10 cellular contexts compared by ENCODE assay signal in genomic region chr3:72889310-72890165, GRCh38. TPM values are rescaled to one million over a fixed set of nuclear protein-coding genes. Genes with fewer than 3 reads are reported as not detected.
DNase-seq lines count a peak whose midpoint lies in the region; ATAC-seq and TF ChIP-seq lines count a peak whose summit lies in the region.
"Had no signal": no experiment of that assay in that cellular context is flagged by ENCODE, and none has a peak within 500 bp of the region (broad histone marks: within the 10 kb centered on the region; RNA-seq: fewer than 3 reads in every experiment).

No MANE protein-coding gene starts in this region.

- no peak overlapping the region for H3K27ac ChIP-seq in CD4-positive, CD25-positive, alpha-beta regulatory T cell (ENCODE audit: insufficient read depth, low read length, poor library complexity, severe bottlenecking)
- H3K27ac ChIP-seq in Panc1 (ENCODE audit: low read length), result peak overlapping the region; percentile 57; the same call in 1 of the 2 replicates
- peak overlapping the region; percentile 7 for H3K27ac ChIP-seq in psoas muscle

- ATAC-seq in CD4-positive, CD25-positive, alpha-beta regulatory T cell (ENCODE audit: low read depth in 2 of 2), result no peak
- ATAC-seq in Panc1 (no peak), psoas muscle (no peak)
- ATAC-seq: natural killer cell treated with Interleukin-12 subunit alpha and Interleukin-12 subunit beta and Interleukin-15 and Interleukin-18, amount 100 ng/mL, for 72 hours had no signal

- H3K4me1 Mint-ChIP-seq in CD4-positive, CD25-positive, alpha-beta regulatory T cell, result peaks cover 0 to 12% (median 6%) of the 10 kb centered on the region in 4 donors

- no peak overlapping the region for H3K27ac Mint-ChIP-seq in CD4-positive, CD25-positive, alpha-beta regulatory T cell
- H3K27ac Mint-ChIP-seq: natural killer cell treated with Interleukin-12 subunit alpha and Interleukin-12 subunit beta and Interleukin-15 and Interleukin-18, amount 100 ng/mL, for 72 hours had no signal

- CTCF ChIA-PET in Panc1 (lab: Charles Lee), result no interaction called here

- H3K27me3 Mint-ChIP-seq in CD4-positive, CD25-positive, alpha-beta regulatory T cell, result peaks cover 76% of the 10 kb centered on the region

- no peaks in the 10 kb centered on the region for H3K36me3 Mint-ChIP-seq in CD4-positive, CD25-positive, alpha-beta regulatory T cell
- H3K36me3 Mint-ChIP-seq: natural killer cell treated with Interleukin-12 subunit alpha and Interleukin-12 subunit beta and Interleukin-15 and Interleukin-18, amount 100 ng/mL, for 72 hours had no signal

- BruUV-seq in Panc1 (replicated peaks; lab: Mats Ljungman, UMichigan), result no TSS peak

- no peak for DNase-seq in CD4-positive, CD25-positive, alpha-beta regulatory T cell
- no peak for DNase-seq in Panc1 (ENCODE audit: low read depth, low spot score)
- DNase-seq in fibroblast of pulmonary artery (ENCODE audit: low read depth), result no peak
- DNase-seq in psoas muscle, result no peak
- no peak for DNase-seq in A172 (ENCODE audit: low spot score)
- no peak for DNase-seq in NCI-H2227 (lab: John Stamatoyannopoulos, UW; ENCODE audit: unreplicated experiment)
- no peak for DNase-seq in cerebellar cortex (ENCODE audit: low spot score)
- DNase-seq in HK-2 (ENCODE audit: unreplicated experiment), result no peak
- DNase-seq: NCI-H1048 had no signal

- POLR2A ChIA-PET in Panc1 (lab: Charles Lee), result no interaction called here

- H3K4me1 ChIP-seq in CD4-positive, CD25-positive, alpha-beta regulatory T cell (ENCODE audit: control insufficient read depth, insufficient read depth, low read length, poor library complexity, severe bottlenecking), result peaks cover 11% of the 10 kb centered on the region
- H3K4me1 ChIP-seq in Panc1 (ENCODE audit: control insufficient read depth, insufficient read depth, low read length) (peaks cover 6% of the 10 kb centered on the region), psoas muscle (peaks cover 8% of the 10 kb centered on the region)

- H3K27me3 ChIP-seq in CD4-positive, CD25-positive, alpha-beta regulatory T cell (ENCODE audit: control insufficient read depth, insufficient read depth, low read length), result peaks cover 45% of the 10 kb centered on the region
- no peaks in the 10 kb centered on the region for H3K27me3 ChIP-seq in Panc1 (ENCODE audit: control insufficient read depth, insufficient read depth, low read length)
- H3K27me3 ChIP-seq in psoas muscle (ENCODE audit: insufficient read depth in 3 of 3, low read length in 2 of 3), result peaks cover 0 to 1% (median 0%) of the 10 kb centered on the region in 3 donors

- H3K9me3 ChIP-seq in CD4-positive, CD25-positive, alpha-beta regulatory T cell (ENCODE audit: control insufficient read depth in 2 of 2, low read length in 2 of 2), result no peaks in the 10 kb centered on the region
- H3K9me3 ChIP-seq in Panc1 (ENCODE audit: control insufficient read depth, insufficient read depth, low read depth, low read length) (no peaks in the 10 kb centered on the region), psoas muscle (no peaks in the 10 kb centered on the region)

- no peak overlapping the region for H3K4me3 ChIP-seq in CD4-positive, CD25-positive, alpha-beta regulatory T cell (ENCODE audit: low read depth, low read length)
- H3K4me3 ChIP-seq in Panc1 (ENCODE audit: low read depth in 2 of 2, low read length in 2 of 2) (peak overlapping the region; percentile 46 to 49; a peak in 3 of 4 replicates), fibroblast of pulmonary artery (replicated peaks; ENCODE audit: low read depth, low read length) (peak overlapping the region; percentile 79), psoas muscle (peak overlapping the region; percentile 66)

- H3K4me3 Mint-ChIP-seq in CD4-positive, CD25-positive, alpha-beta regulatory T cell, result peak overlapping the region in 3 of 4 donors; percentile 33 to 55 (median 35)
- H3K4me3 Mint-ChIP-seq: natural killer cell treated with Interleukin-12 subunit alpha and Interleukin-12 subunit beta and Interleukin-15 and Interleukin-18, amount 100 ng/mL, for 72 hours had no signal

- TF ChIP-seq CTCF in Panc1 (IDR thresholded peaks at IDR 0.05) (no peak), fibroblast of pulmonary artery (IDR thresholded peaks at IDR 0.05; ENCODE audit: low read length, missing control alignments) (no peak), psoas muscle (IDR thresholded peaks at IDR 0.05) (no peak)

- H3K9me3 Mint-ChIP-seq in CD4-positive, CD25-positive, alpha-beta regulatory T cell, result peaks cover 0 to 2% (median 0%) of the 10 kb centered on the region in 7 donors
- H3K9me3 Mint-ChIP-seq: natural killer cell treated with Interleukin-12 subunit alpha and Interleukin-12 subunit beta and Interleukin-15 and Interleukin-18, amount 100 ng/mL, for 72 hours had no signal

- in situ Hi-C loops in Panc1 (cut with HindIII; ENCODE audit: low pct_unique_long_range_greater_than_20kb, low sequenced_read_pairs), result no loop called here

- H3K36me3 ChIP-seq in CD4-positive, CD25-positive, alpha-beta regulatory T cell (ENCODE audit: control insufficient read depth, insufficient read depth, low read length), result no peaks in the 10 kb centered on the region
- H3K36me3 ChIP-seq in Panc1 (ENCODE audit: control insufficient read depth, insufficient read depth, low read length) (no peaks in the 10 kb centered on the region; the same call in 1 of the 2 replicates), psoas muscle (ENCODE audit: insufficient read depth in 1 of 2, low read depth in 1 of 2) (no peaks in the 10 kb centered on the region)

- WGBS in psoas muscle, 3 donors, result 68 to 77% (median 71%) methylated on average over 13 of the region's 13 CpGs

- intact Hi-C loops in Panc1 (cut with micrococcal nuclease; ENCODE audit: unreplicated experiment), result no loop called here
- intact Hi-C loops in psoas muscle (cut with DNase I), result no loop called here

RNA-seq across cellular contexts. Expression of gene GXYLT2, which starts 1.7 kb away (rescaled TPM):
- total RNA-seq in CD4-positive, CD25-positive, alpha-beta regulatory T cell, result 0.25 TPM
- under 1 TPM in 3 of 4 donors, not detected in 1; 0.06 to 0.14 (median 0.06) TPM for polyA plus RNA-seq in CD4-positive, CD25-positive, alpha-beta regulatory T cell
- total RNA-seq in Panc1 (2021; ENCODE audit: unreplicated experiment) (6.1 TPM), psoas muscle (1 to 10 TPM in 3 of 4 donors, under 1 TPM in 1; 0.84 to 5.9 (median 1.8) TPM)
- polyA plus RNA-seq in Panc1 (2012; ENCODE audit: insufficient read length), result 2.1 TPM
- under 1 TPM; 0.04 to 0.38 (median 0.16) TPM for polyA plus RNA-seq in psoas muscle
- 6.0 and 6.6 TPM in 2 replicates for total RNA-seq in A172 (2014; rRNA removed; shearing (Covaris generic))
- total RNA-seq: natural killer cell treated with Interleukin-12 subunit alpha and Interleukin-12 subunit beta and Interleukin-15 and Interleukin-18, amount 100 ng/mL, for 72 hours had no signal

RNA-seq across cellular contexts. Expression of gene SHQ1, which starts 41.3 kb away (rescaled TPM):
- 14.6 TPM for total RNA-seq in CD4-positive, CD25-positive, alpha-beta regulatory T cell
- polyA plus RNA-seq in CD4-positive, CD25-positive, alpha-beta regulatory T cell, result 10 to 100 TPM; 14.5 to 26.3 (median 21.2) TPM
- 21.0 TPM for total RNA-seq in Panc1 (2021; ENCODE audit: unreplicated experiment)
- polyA plus RNA-seq in Panc1 (2012; ENCODE audit: insufficient read length), result 9.1 TPM
- 10 to 100 TPM in 3 of 4 donors, 1 to 10 TPM in 1; 6.2 to 20.6 (median 18.3) TPM for total RNA-seq in psoas muscle
- 10 to 100 TPM in 2 of 3 donors, 1 to 10 TPM in 1; 8.8 to 15.9 (median 11.0) TPM for polyA plus RNA-seq in psoas muscle
- 15.4 and 15.8 TPM in 2 replicates for total RNA-seq in A172 (2014; rRNA removed; shearing (Covaris generic))
